25 cellular contexts compared by ENCODE assay signal in the genomic region with DNA sequence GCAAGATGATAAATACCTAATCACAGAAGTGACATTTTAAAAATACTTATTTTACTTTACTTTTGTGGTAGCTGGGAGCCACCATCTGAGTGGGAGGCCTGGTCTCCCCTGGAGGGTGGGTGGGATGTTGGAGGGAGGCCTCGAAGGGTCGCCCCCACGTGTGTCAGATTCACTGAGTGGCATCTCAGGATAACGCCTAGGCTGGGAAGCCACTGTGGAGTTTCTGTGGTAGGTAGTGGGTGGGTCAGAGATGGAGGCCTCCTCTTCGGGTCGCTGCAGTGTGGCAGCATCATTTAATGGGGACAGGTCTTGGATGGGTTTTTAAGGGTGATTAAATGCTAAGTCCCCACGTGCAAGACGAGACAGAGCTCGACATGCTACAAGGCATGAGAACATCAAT.
"Had no signal": no experiment of that assay in that cellular context is flagged by ENCODE, and none has a peak within 500 bp of the region (broad histone marks: within the 10 kb centered on the region; RNA-seq: fewer than 3 reads in every experiment).

No MANE protein-coding gene starts in this region.

- H3K27ac Mint-ChIP-seq: activated T-cell treated with anti-CD3 and anti-CD28 coated beads, Interleukin-2, amount 50 U/mL, for 24 hours; effector memory CD8-positive, alpha-beta T cell; T-helper 1 cell treated with Interleukin-12 subunit alpha and Interleukin-12 subunit beta and Interleukin-4 antibody, amounts not matched to agents 30 μg/mL and 1 μg/mL, for 36 hours had no signal

- H3K9me3 Mint-ChIP-seq: T-helper 1 cell treated with Interleukin-12 subunit alpha and Interleukin-12 subunit beta and Interleukin-4 antibody, amounts not matched to agents 30 μg/mL and 1 μg/mL, for 36 hours had no signal

- DNase-seq: activated CD8-positive, alpha-beta memory T cell treated with anti-CD3 and anti-CD28 coated beads for 24 hours; activated CD8-positive, alpha-beta memory T cell treated with anti-CD3 and anti-CD28 coated beads, Interleukin-2, amount 50 U/mL, for 48 hours; activated gamma-delta T cell treated with Interleukin-2 at 50 U/mL for 16 hours; activated T-cell treated with anti-CD3 and anti-CD28 coated beads, Interleukin-2, amount 50 U/mL, for 24 hours; amniotic stem cell; brain microvascular endothelial cell; cortex of kidney; effector memory CD8-positive, alpha-beta T cell; erythroblast; gastrocnemius medialis; glutamatergic neuron; left cardiac atrium; mammary epithelial cell; nucleus accumbens; pancreas; retina; SK-N-SH; stimulated activated CD4-positive, alpha-beta T cell treated with anti-CD3 and anti-CD28 coated beads, Interleukin-12 subunit alpha, Interleukin-12 subunit beta, amount 100 ng/mL, for 4 hours; stimulated activated naive CD4-positive, alpha-beta T cell treated with Interleukin-2 at 50 U/mL for 16 hours; SW 1271; T-helper 9 cell; trophoblast cell had no signal

- H3K4me3 Mint-ChIP-seq: activated T-cell treated with anti-CD3 and anti-CD28 coated beads, Interleukin-2, amount 50 U/mL, for 24 hours; effector memory CD8-positive, alpha-beta T cell; T-helper 1 cell treated with Interleukin-12 subunit alpha and Interleukin-12 subunit beta and Interleukin-4 antibody, amounts not matched to agents 30 μg/mL and 1 μg/mL, for 36 hours had no signal

- H3K27me3 Mint-ChIP-seq: activated T-cell treated with anti-CD3 and anti-CD28 coated beads, Interleukin-2, amount 50 U/mL, for 24 hours; effector memory CD8-positive, alpha-beta T cell had no signal

- ATAC-seq: activated CD4-positive, CD25-positive, alpha-beta regulatory T cell treated with anti-CD3 and anti-CD28 coated beads, Interleukin-2, amount 50 U/mL, for 24 hours; effector memory CD8-positive, alpha-beta T cell; gastrocnemius medialis; left cardiac atrium; pancreas; sciatic nerve had no signal
